Comparison of ENCODE assay signal across 1 cellular context in the genomic region with DNA sequence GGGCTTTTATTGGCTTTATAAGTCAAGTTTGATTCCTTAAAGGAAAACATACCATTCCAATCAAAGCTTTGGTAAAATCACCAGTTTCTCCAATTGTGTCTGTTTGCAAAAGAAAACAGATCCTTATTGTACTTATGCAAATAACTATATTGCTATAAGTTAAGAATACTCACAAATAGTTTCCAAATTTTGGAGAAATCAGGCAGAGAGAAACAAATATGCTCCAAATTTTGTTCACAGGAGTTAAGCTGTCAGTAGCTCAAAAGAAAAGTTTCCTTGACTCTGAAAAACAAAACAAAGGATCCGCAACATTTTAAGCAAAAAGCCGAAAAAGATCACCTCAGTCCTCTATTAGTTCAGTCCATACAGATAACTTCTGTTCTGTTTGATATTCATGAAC.
TF ChIP-seq lines count a peak whose summit lies in the region.

No MANE protein-coding gene starts in this region.

TF ChIP-seq in HEK293, 187 proteins besides CTCF, POLR2A, EP300 and RAD21 (continued from another document and continues in another):
- TF ChIP-seq, protein P1, sequence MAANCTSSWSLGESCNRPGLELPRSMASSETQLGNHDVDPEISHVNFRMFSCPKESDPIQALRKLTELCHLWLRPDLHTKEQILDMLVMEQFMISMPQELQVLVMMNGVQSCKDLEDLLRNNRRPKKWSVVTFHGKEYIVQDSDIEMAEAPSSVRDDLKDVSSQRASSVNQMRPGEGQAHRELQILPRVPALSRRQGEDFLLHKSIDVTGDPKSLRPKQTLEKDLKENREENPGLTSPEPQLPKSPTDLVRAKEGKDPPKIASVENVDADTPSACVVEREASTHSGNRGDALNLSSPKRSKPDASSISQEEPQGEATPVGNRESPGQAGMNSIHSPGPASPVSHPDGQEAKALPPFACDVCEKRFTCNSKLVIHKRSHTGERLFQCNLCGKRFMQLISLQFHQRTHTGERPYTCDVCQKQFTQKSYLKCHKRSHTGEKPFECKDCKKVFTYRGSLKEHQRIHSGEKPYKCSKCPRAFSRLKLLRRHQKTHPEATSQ (tag by site-specific recombination; IDR thresholded peaks at IDR 0.05): no peak
- TF ChIP-seq ZNF488 (tag by site-specific recombination; IDR thresholded peaks at IDR 0.05) (no peak), ZXDB (tag by site-specific recombination; IDR thresholded peaks at IDR 0.05) (no peak), ZNF335 (tag by site-specific recombination; conservative IDR thresholded peaks at IDR 0.05) (no peak), ZSCAN30 (tag by site-specific recombination; IDR thresholded peaks at IDR 0.05) (no peak), PATZ1 (tag by site-specific recombination; IDR thresholded peaks at IDR 0.05) (no peak), PRDM1 (tag by site-specific recombination; IDR thresholded peaks at IDR 0.05) (no peak), BCL6B (tag by site-specific recombination; IDR thresholded peaks at IDR 0.05) (no peak), ZNF549 (tag by site-specific recombination; IDR thresholded peaks at IDR 0.05) (peak; percentile 48; the same call in 1 of the 2 replicates), ZNF138 (tag by site-specific recombination; IDR thresholded peaks at IDR 0.05; ENCODE audit: borderline replicate concordance) (no peak), ZNF132 (tag by site-specific recombination; IDR thresholded peaks at IDR 0.05; ENCODE audit: borderline replicate concordance) (no peak), ZNF324 (tag by site-specific recombination; IDR thresholded peaks at IDR 0.05) (no peak), ATF2 (tag by site-specific recombination; IDR thresholded peaks at IDR 0.05; ENCODE audit: low read depth) (no peak), ZNF747 (tag by site-specific recombination; IDR thresholded peaks at IDR 0.05) (no peak), TRIM28 (IDR thresholded peaks at IDR 0.05; ENCODE audit: borderline replicate concordance, low read length) (no peak), ZNF174 (tag by site-specific recombination; IDR thresholded peaks at IDR 0.05) (no peak), ZNF791 (tag by site-specific recombination; IDR thresholded peaks at IDR 0.05) (no peak), ZSCAN23 (tag by site-specific recombination; IDR thresholded peaks at IDR 0.05) (no peak), ZNF843 (tag by site-specific recombination; IDR thresholded peaks at IDR 0.05) (no peak), ZNF48 (tag by site-specific recombination; IDR thresholded peaks at IDR 0.05) (no peak), SETDB1 (IDR thresholded peaks at IDR 0.05; ENCODE audit: insufficient read length, low read length) (peak; percentile 96), ZNF449 (tag by site-specific recombination; IDR thresholded peaks at IDR 0.05) (no peak), ZNF621 (tag by site-specific recombination; IDR thresholded peaks at IDR 0.05) (no peak), ZNF76 (tag by site-specific recombination; IDR thresholded peaks at IDR 0.05; ENCODE audit: borderline replicate concordance, low read depth) (no peak), ZNF664 (tag by site-specific recombination; IDR thresholded peaks at IDR 0.05) (no peak), ELK4 (IDR thresholded peaks at IDR 0.05; ENCODE audit: borderline replicate concordance, low read depth, low read length) (no peak), RBAK (tag by site-specific recombination; IDR thresholded peaks at IDR 0.05) (no peak), KLF7 (tag by site-specific recombination; IDR thresholded peaks at IDR 0.05; ENCODE audit: borderline replicate concordance) (no peak), ZNF211 (tag by site-specific recombination; IDR thresholded peaks at IDR 0.05; ENCODE audit: low read depth) (no peak)
- TF ChIP-seq, protein P2, sequence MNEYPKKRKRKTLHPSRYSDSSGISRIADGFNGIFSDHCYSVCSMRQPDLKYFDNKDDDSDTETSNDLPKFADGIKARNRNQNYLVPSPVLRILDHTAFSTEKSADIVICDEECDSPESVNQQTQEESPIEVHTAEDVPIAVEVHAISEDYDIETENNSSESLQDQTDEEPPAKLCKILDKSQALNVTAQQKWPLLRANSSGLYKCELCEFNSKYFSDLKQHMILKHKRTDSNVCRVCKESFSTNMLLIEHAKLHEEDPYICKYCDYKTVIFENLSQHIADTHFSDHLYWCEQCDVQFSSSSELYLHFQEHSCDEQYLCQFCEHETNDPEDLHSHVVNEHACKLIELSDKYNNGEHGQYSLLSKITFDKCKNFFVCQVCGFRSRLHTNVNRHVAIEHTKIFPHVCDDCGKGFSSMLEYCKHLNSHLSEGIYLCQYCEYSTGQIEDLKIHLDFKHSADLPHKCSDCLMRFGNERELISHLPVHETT (tag by site-specific recombination; IDR thresholded peaks at IDR 0.05): no peak
- TF ChIP-seq, protein P3, sequence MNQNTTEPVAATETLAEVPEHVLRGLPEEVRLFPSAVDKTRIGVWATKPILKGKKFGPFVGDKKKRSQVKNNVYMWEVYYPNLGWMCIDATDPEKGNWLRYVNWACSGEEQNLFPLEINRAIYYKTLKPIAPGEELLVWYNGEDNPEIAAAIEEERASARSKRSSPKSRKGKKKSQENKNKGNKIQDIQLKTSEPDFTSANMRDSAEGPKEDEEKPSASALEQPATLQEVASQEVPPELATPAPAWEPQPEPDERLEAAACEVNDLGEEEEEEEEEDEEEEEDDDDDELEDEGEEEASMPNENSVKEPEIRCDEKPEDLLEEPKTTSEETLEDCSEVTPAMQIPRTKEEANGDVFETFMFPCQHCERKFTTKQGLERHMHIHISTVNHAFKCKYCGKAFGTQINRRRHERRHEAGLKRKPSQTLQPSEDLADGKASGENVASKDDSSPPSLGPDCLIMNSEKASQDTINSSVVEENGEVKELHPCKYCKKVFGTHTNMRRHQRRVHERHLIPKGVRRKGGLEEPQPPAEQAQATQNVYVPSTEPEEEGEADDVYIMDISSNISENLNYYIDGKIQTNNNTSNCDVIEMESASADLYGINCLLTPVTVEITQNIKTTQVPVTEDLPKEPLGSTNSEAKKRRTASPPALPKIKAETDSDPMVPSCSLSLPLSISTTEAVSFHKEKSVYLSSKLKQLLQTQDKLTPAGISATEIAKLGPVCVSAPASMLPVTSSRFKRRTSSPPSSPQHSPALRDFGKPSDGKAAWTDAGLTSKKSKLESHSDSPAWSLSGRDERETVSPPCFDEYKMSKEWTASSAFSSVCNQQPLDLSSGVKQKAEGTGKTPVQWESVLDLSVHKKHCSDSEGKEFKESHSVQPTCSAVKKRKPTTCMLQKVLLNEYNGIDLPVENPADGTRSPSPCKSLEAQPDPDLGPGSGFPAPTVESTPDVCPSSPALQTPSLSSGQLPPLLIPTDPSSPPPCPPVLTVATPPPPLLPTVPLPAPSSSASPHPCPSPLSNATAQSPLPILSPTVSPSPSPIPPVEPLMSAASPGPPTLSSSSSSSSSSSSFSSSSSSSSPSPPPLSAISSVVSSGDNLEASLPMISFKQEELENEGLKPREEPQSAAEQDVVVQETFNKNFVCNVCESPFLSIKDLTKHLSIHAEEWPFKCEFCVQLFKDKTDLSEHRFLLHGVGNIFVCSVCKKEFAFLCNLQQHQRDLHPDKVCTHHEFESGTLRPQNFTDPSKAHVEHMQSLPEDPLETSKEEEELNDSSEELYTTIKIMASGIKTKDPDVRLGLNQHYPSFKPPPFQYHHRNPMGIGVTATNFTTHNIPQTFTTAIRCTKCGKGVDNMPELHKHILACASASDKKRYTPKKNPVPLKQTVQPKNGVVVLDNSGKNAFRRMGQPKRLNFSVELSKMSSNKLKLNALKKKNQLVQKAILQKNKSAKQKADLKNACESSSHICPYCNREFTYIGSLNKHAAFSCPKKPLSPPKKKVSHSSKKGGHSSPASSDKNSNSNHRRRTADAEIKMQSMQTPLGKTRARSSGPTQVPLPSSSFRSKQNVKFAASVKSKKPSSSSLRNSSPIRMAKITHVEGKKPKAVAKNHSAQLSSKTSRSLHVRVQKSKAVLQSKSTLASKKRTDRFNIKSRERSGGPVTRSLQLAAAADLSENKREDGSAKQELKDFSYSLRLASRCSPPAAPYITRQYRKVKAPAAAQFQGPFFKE (tag by site-specific recombination; IDR thresholded peaks at IDR 0.05; ENCODE audit: borderline replicate concordance): no peak
- TF ChIP-seq, protein P4, sequence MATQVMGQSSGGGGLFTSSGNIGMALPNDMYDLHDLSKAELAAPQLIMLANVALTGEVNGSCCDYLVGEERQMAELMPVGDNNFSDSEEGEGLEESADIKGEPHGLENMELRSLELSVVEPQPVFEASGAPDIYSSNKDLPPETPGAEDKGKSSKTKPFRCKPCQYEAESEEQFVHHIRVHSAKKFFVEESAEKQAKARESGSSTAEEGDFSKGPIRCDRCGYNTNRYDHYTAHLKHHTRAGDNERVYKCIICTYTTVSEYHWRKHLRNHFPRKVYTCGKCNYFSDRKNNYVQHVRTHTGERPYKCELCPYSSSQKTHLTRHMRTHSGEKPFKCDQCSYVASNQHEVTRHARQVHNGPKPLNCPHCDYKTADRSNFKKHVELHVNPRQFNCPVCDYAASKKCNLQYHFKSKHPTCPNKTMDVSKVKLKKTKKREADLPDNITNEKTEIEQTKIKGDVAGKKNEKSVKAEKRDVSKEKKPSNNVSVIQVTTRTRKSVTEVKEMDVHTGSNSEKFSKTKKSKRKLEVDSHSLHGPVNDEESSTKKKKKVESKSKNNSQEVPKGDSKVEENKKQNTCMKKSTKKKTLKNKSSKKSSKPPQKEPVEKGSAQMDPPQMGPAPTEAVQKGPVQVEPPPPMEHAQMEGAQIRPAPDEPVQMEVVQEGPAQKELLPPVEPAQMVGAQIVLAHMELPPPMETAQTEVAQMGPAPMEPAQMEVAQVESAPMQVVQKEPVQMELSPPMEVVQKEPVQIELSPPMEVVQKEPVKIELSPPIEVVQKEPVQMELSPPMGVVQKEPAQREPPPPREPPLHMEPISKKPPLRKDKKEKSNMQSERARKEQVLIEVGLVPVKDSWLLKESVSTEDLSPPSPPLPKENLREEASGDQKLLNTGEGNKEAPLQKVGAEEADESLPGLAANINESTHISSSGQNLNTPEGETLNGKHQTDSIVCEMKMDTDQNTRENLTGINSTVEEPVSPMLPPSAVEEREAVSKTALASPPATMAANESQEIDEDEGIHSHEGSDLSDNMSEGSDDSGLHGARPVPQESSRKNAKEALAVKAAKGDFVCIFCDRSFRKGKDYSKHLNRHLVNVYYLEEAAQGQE (tag by site-specific recombination; IDR thresholded peaks at IDR 0.05): no peak
